29 cellular contexts compared by ENCODE assay signal in genomic region chr6:30513451-30513850, GRCh38.
"Had no signal": no experiment of that assay in that cellular context is flagged by ENCODE, and none has a peak within 500 bp of the region (broad histone marks: within the 10 kb centered on the region; RNA-seq: fewer than 3 reads in every experiment).

No MANE protein-coding gene starts in this region.

- H3K27ac ChIP-seq: body of pancreas, breast epithelium, SJSA1 had no signal

- H3K9me3 ChIP-seq: body of pancreas, breast epithelium, MG63, Peyer's patch, SJSA1, SK-N-SH had no signal

- H3K27ac Mint-ChIP-seq: activated CD4-positive, alpha-beta T cell treated with anti-CD3 and anti-CD28 coated beads, Interleukin-2, amount 10 ng/mL, durations not matched to agents 7 days and 5 days; activated CD8-positive, alpha-beta memory T cell treated with anti-CD3 and anti-CD28 coated beads, Interleukin-2, amount 10 ng/mL, durations not matched to agents 7 days and 5 days; activated naive CD4-positive, alpha-beta T cell treated with anti-CD3 and anti-CD28 coated beads, Interleukin-2, amount 10 ng/mL, durations not matched to agents 7 days and 5 days; T-helper 1 cell treated with Interleukin-12 subunit alpha and Interleukin-12 subunit beta and Interleukin-4 antibody, amounts not matched to agents 30 μg/mL and 1 μg/mL, for 36 hours; T-helper 2 cell treated with Interferon-gamma antibody and Interleukin-4, amounts not matched to agents 5 μg/mL and 100 μg/mL, for 36 hours had no signal

- DNase-seq: activated CD4-positive, alpha-beta T cell treated with anti-CD3 and anti-CD28 coated beads, Interleukin-2, amount 10 ng/mL, durations not matched to agents 7 days and 5 days; activated CD8-positive, alpha-beta memory T cell treated with anti-CD3 and anti-CD28 coated beads for 24 hours; activated CD8-positive, alpha-beta memory T cell treated with anti-CD3 and anti-CD28 coated beads, Interleukin-2, amount 10 ng/mL, durations not matched to agents 7 days and 5 days; activated effector memory CD4-positive, alpha-beta T cell treated with Interleukin-2 at 50 U/mL for 16 hours; activated naive CD4-positive, alpha-beta T cell treated with anti-CD3 and anti-CD28 coated beads, Interleukin-2, amount 10 ng/mL, durations not matched to agents 7 days and 5 days; activated naive CD8-positive, alpha-beta T cell treated with anti-CD3 and anti-CD28 coated beads for 36 hours; body of pancreas; Kasumi-1; MG63; NCI-H1048; NCI-H1105 treated with DMSO at 0.1 percent for 48 hours; NCI-H1436; NCI-H1694; NCI-H1930; NCI-H2081 treated with DMSO at 0.1 percent for 48 hours; NCI-H226; NCI-H446 treated with DMSO at 0.1 percent for 48 hours; NCI-H524; PC-3; Peyer's patch; RPMI8226; SHP77 treated with DMSO at 0.1 percent for 48 hours; SK-N-SH had no signal

- H3K9ac ChIP-seq: SK-N-SH had no signal

- H3K4me1 ChIP-seq: body of pancreas, breast epithelium had no signal

- H3K27me3 Mint-ChIP-seq: activated CD4-positive, alpha-beta T cell treated with anti-CD3 and anti-CD28 coated beads for 36 hours; activated CD4-positive, alpha-beta T cell treated with anti-CD3 and anti-CD28 coated beads, Interleukin-2, amount 10 ng/mL, durations not matched to agents 7 days and 5 days; activated CD8-positive, alpha-beta memory T cell treated with anti-CD3 and anti-CD28 coated beads, Interleukin-2, amount 10 ng/mL, durations not matched to agents 7 days and 5 days; activated naive CD4-positive, alpha-beta T cell treated with anti-CD3 and anti-CD28 coated beads, Interleukin-2, amount 10 ng/mL, durations not matched to agents 7 days and 5 days; activated naive CD8-positive, alpha-beta T cell treated with anti-CD3 and anti-CD28 coated beads for 36 hours had no signal

- H3K36me3 ChIP-seq: breast epithelium, MG63, Peyer's patch, SJSA1 had no signal

- H3K4me3 Mint-ChIP-seq: activated CD4-positive, alpha-beta T cell treated with anti-CD3 and anti-CD28 coated beads for 36 hours; activated CD4-positive, alpha-beta T cell treated with anti-CD3 and anti-CD28 coated beads, Interleukin-2, amount 10 ng/mL, durations not matched to agents 7 days and 5 days; activated CD8-positive, alpha-beta memory T cell treated with anti-CD3 and anti-CD28 coated beads, Interleukin-2, amount 10 ng/mL, durations not matched to agents 7 days and 5 days; activated naive CD4-positive, alpha-beta T cell treated with anti-CD3 and anti-CD28 coated beads, Interleukin-2, amount 10 ng/mL, durations not matched to agents 7 days and 5 days; activated naive CD8-positive, alpha-beta T cell treated with anti-CD3 and anti-CD28 coated beads for 36 hours; T-helper 1 cell treated with Interleukin-12 subunit alpha and Interleukin-12 subunit beta and Interleukin-4 antibody, amounts not matched to agents 30 μg/mL and 1 μg/mL, for 36 hours; T-helper 2 cell treated with Interferon-gamma antibody and Interleukin-4, amounts not matched to agents 5 μg/mL and 100 μg/mL, for 36 hours had no signal

- ATAC-seq: activated CD4-positive, alpha-beta T cell treated with anti-CD3 and anti-CD28 coated beads for 36 hours; activated CD4-positive, CD25-positive, alpha-beta regulatory T cell treated with anti-CD3 and anti-CD28 coated beads, Interleukin-2, amount 50 U/mL, for 24 hours; activated CD8-positive, alpha-beta memory T cell treated with anti-CD3 and anti-CD28 coated beads, Interleukin-2, amount 10 ng/mL, durations not matched to agents 7 days and 5 days; body of pancreas; PC-3 had no signal

- H3K27me3 ChIP-seq: body of pancreas, breast epithelium, MG63, Peyer's patch, SJSA1 had no signal

- H3K4me2 ChIP-seq: SK-N-SH had no signal

- H3K4me3 ChIP-seq: body of pancreas, breast epithelium, MG63, Peyer's patch, SJSA1 had no signal
